Comparison of ENCODE assay signal across 13 cellular contexts in the genomic region with DNA sequence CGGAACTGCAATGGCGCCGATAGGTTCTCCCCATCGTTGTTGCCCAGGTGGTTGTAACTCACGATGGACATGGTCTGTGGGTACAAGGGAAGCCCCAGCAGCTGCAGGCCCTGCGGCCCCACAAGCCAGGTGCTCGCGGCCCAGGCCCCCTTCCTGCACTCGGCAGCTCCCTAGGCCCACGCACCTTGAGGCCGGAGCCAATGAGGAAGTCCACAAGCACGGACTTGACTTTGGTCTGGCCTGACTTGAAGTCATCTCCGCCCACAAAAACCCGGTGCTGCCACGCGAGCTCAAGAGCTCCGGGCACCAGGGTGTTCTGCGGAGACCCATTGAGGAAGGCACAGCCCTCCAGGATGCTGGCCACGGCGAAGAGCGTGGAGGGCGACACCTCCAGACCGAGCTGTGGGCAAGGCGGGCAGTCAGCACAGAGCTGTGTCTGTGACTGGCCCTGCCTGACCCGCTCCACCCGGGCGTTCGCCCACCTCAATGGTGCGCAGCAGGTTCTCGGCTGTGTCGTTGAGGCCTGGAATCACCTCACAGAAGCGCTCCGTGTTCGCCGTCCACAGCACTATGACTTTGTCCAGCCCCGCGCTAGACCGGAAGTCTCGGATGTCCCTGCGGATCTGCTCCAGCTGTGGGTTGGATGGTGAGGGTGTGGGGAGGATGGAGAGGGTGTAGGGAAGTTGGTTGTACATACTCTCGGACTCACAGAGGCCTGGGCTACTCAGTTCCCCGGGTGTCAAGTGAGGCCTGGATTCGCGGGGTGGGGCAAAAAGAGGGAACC. TPM values are rescaled to one million over a fixed set of nuclear protein-coding genes. Genes with fewer than 3 reads are reported as not detected.
A peak's percentile ranks its signal among the peaks of the same experiment; 100 is the strongest.
DNase-seq lines count a peak whose midpoint lies in the region; TF ChIP-seq lines count a peak whose summit lies in the region.
"Had no signal": no experiment of that assay in that cellular context is flagged by ENCODE, and none has a peak within 500 bp of the region (broad histone marks: within the 10 kb centered on the region; RNA-seq: fewer than 3 reads in every experiment).

No MANE protein-coding gene starts in this region.

- no peak overlapping the region for H3K9ac ChIP-seq in HUES48 (ENCODE audit: low read depth, low read length)

- CTCF ChIA-PET in MCF 10A (lab: Yijun Ruan, JAX): interaction anchor here (0.6 to 1.1 kb wide), 2 partner anchors 15 to 21 kb away, joined by 3 to 5 read pairs; no protein-coding TSS in a partner anchor

- H3K4me1 Mint-ChIP-seq in MCF 10A (ENCODE audit: insufficient read depth, unreplicated experiment) (peaks cover 25% of the 10 kb centered on the region), nephron (peaks cover 40% of the 10 kb centered on the region)

- H3K9me3 Mint-ChIP-seq in MCF 10A (ENCODE audit: unreplicated experiment): no peaks in the 10 kb centered on the region
- H3K9me3 Mint-ChIP-seq in nephron: no peaks in the 10 kb centered on the region

- peak overlapping the region; percentile 84; the same call in 1 of the 2 replicates for H3K4me3 ChIP-seq in HUES48 (ENCODE audit: low read depth, low read length)

- H3K27me3 ChIP-seq in HUES48 (ENCODE audit: control insufficient read depth, insufficient read depth, low read length): no peaks in the 10 kb centered on the region

- H3K4me1 ChIP-seq in HUES48 (ENCODE audit: control insufficient read depth, insufficient read depth, low read length): peaks cover 30% of the 10 kb centered on the region

- H3K27me3 Mint-ChIP-seq in MCF 10A (ENCODE audit: insufficient read depth, unreplicated experiment) (no peaks in the 10 kb centered on the region), nephron (ENCODE audit: low read depth) (no peaks in the 10 kb centered on the region)

- H3K4me3 Mint-ChIP-seq in MCF 10A (ENCODE audit: unreplicated experiment) (no peak overlapping the region), nephron (peak overlapping the region; percentile 84 to 88 (median 87))

- TF ChIP-seq CTCF in MCF 10A (IDR thresholded peaks at IDR 0.05; ENCODE audit: unreplicated experiment) (no peak), nephron (IDR thresholded peaks at IDR 0.05; ENCODE audit: unreplicated experiment in 3 of 3) (no peak), GM20000 (IDR thresholded peaks at IDR 0.05; ENCODE audit: extremely low read depth, missing control alignments) (no peak)

- BruUV-seq in MCF 10A (replicated peaks; lab: Mats Ljungman, UMichigan): no TSS peak

- no peak overlapping the region for H3K27ac ChIP-seq in HUES48 (ENCODE audit: low read depth, low read length)
- H3K27ac ChIP-seq: neutrophil had no signal

- POLR2A ChIA-PET in MCF 10A (lab: Yijun Ruan, JAX): interaction anchor here (0.6 to 1.0 kb wide), 2 partner anchors 17 to 157 kb away, joined by 3 to 4 read pairs; partner anchors contain the start of gene SSBP4

- H3K27ac Mint-ChIP-seq in MCF 10A (ENCODE audit: low read depth, unreplicated experiment) (peak overlapping the region; percentile 7), nephron (peak overlapping the region; percentile 48 to 90 (median 77))

- H3K36me3 ChIP-seq in HUES48 (ENCODE audit: control insufficient read depth, insufficient read depth, low read length): peaks cover 18% of the 10 kb centered on the region

- H3K36me3 Mint-ChIP-seq in MCF 10A (ENCODE audit: insufficient read depth, unreplicated experiment) (peaks cover 26% of the 10 kb centered on the region), nephron (ENCODE audit: low read depth) (no peaks in the 10 kb centered on the region)

- intact Hi-C loops in MCF 10A (cut with micrococcal nuclease): no loop called here

- DNase-seq in CD1c-positive myeloid dendritic cell (ENCODE audit: extremely low spot score) (peak; percentile 90), MCF 10A (ENCODE audit: unreplicated experiment) (no peak), NCI-H1417 treated with DMSO at 0.1 percent for 48 hours (lab: John Stamatoyannopoulos, UW) (no peak), kidney glomerular epithelial cell (lab: John Stamatoyannopoulos, UW) (no peak), GM20000 (ENCODE audit: low spot score) (no peak), GDM1 (lab: John Stamatoyannopoulos, UW) (no peak)
- DNase-seq: activated gamma-delta T cell treated with Interleukin-2 at 50 U/mL for 16 hours, NCI-H187 treated with DMSO at 0.1 percent for 48 hours had no signal

- no peaks in the 10 kb centered on the region for H3K9me3 ChIP-seq in HUES48 (ENCODE audit: control insufficient read depth, insufficient read depth, low read length)
- H3K9me3 ChIP-seq: neutrophil had no signal

RNA-seq across cellular contexts. Expression of gene ISYNA1, which starts 1.9 kb away (rescaled TPM):
- 6.8 and 7.7 TPM in 2 replicates for total RNA-seq in MCF 10A (2022)

RNA-seq across cellular contexts. Expression of gene SSBP4, which starts 16.8 kb away (rescaled TPM):
- 22.3 and 26.3 TPM in 2 replicates for total RNA-seq in MCF 10A (2022)

RNA-seq across cellular contexts. Expression of gene LRRC25, which starts 38.6 kb away (rescaled TPM):
- total RNA-seq in MCF 10A (2022): not detected in 2 replicates
- total RNA-seq: G401, SK-MEL-5 had no signal

RNA-seq across cellular contexts. Expression of gene GDF15, which starts 50.1 kb away (rescaled TPM):
- 193 and 288 TPM in 2 replicates for total RNA-seq in MCF 10A (2022)
